8 cellular contexts compared by ENCODE assay signal in genomic region chr9:123834907-123835562, GRCh38.
DNase-seq lines count a peak whose midpoint lies in the region; ATAC-seq and TF ChIP-seq lines count a peak whose summit lies in the region.

No MANE protein-coding gene starts in this region.

- no peaks in the 10 kb centered on the region for H3K9me3 ChIP-seq in T-helper 17 cell (ENCODE audit: control insufficient read depth, low read length, poor library complexity, severe bottlenecking)

- peak; percentile 66 for DNase-seq in EL
- no peak for DNase-seq in HFFc6
- no peak for DNase-seq in T-helper 17 cell
- no peak for DNase-seq in HK-2 (ENCODE audit: unreplicated experiment)
- DNase-seq in DMS53 (lab: John Stamatoyannopoulos, UW), result no peak

- H3K4me3 Mint-ChIP-seq in HFFc6 (no peak overlapping the region), T-helper 17 cell (no peak overlapping the region)

- H3K27me3 ChIP-seq in layer of hippocampus (ENCODE audit: control insufficient read depth, insufficient read depth, low read length), result no peaks in the 10 kb centered on the region

- peak overlapping the region; percentile 9 for H3K27ac ChIP-seq in layer of hippocampus (ENCODE audit: low read depth, low read length)

- H3K36me3 Mint-ChIP-seq in HFFc6 (ENCODE audit: low read depth), result peaks cover 19% of the 10 kb centered on the region
- H3K36me3 Mint-ChIP-seq in T-helper 17 cell (ENCODE audit: low read depth), result peaks cover 3% of the 10 kb centered on the region

- peaks cover 14% of the 10 kb centered on the region for H3K4me1 Mint-ChIP-seq in HFFc6 (ENCODE audit: low read depth)
- H3K4me1 Mint-ChIP-seq in T-helper 17 cell, result peaks cover 18% of the 10 kb centered on the region

- no peak for TF ChIP-seq CTCF in HFFc6 (IDR thresholded peaks at IDR 0.05)

- peaks cover 9% of the 10 kb centered on the region for H3K9me3 Mint-ChIP-seq in HFFc6

- ATAC-seq in T-helper 17 cell (no peak), HG02678 (IDR thresholded peaks at IDR 0.05; ENCODE audit: unreplicated experiment) (no peak)
- no peak for ATAC-seq in activated CD4-positive, CD25-positive, alpha-beta regulatory T cell treated with anti-CD3 and anti-CD28 coated beads, Interleukin-2, amount 50 U/mL, for 24 hours

- H3K27me3 Mint-ChIP-seq in HFFc6 (ENCODE audit: insufficient read depth) (no peaks in the 10 kb centered on the region; the same call in 1 of the 2 replicates), T-helper 17 cell (no peaks in the 10 kb centered on the region)

- H3K27ac Mint-ChIP-seq in HFFc6 (peak overlapping the region; percentile 11; the same call in 1 of the 2 replicates), T-helper 17 cell (peak overlapping the region; percentile 24)
